Comparison of ENCODE assay signal across 28 cellular contexts in the genomic region with DNA sequence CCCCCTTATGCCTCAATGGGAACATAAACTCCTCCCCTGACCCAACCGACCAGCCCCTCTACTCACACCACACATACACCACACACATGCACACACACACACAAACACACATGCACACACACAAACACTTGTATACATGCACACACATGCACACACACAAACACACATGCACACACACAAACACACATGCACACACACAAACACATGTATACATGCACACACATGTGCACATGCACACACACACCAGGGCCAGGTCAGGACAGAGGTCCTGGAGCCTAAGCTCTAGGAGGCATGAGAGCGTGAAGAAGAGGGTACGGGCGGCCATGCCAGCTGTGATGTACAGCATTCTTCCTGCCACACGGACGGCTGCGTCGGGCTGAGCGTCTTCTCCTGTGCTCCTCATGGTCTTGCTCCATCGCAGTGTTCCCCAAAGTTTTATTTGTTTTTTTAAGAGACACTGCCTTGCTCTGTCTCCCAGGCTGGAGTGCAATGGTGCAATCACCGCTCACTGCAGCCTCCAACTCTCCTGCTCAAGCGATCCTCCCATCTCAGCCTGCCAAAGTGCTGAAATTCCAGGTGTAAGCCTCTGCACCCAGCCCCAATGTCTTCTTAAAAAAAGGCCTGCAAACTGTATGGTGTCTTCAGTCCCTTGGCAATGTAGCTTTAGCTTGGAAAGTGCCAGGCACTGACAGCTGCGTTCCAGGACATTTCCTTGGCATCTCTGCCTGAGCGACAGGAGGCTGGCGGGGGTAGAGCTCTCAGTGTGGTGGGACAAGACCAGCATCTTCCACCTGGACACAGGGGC. TPM values are rescaled to one million over a fixed set of nuclear protein-coding genes. Genes with fewer than 3 reads are reported as not detected.
DNase-seq lines count a peak whose midpoint lies in the region; ATAC-seq and TF ChIP-seq lines count a peak whose summit lies in the region.
"Had no signal": no experiment of that assay in that cellular context is flagged by ENCODE, and none has a peak within 500 bp of the region (broad histone marks: within the 10 kb centered on the region; RNA-seq: fewer than 3 reads in every experiment).

No MANE protein-coding gene starts in this region.

- no peak overlapping the region for H3K4me3 ChIP-seq in AG10803 (ENCODE audit: low read length)
- no peak overlapping the region for H3K4me3 ChIP-seq in dorsolateral prefrontal cortex
- no peak overlapping the region for H3K4me3 ChIP-seq in gastrocnemius medialis
- H3K4me3 ChIP-seq in SK-N-SH (ENCODE audit: low read depth in 2 of 2, low read length in 1 of 2) = no peak overlapping the region
- H3K4me3 ChIP-seq: body of pancreas, pancreas, sigmoid colon, vagina had no signal

- no peaks in the 10 kb centered on the region for H3K27me3 ChIP-seq in dorsolateral prefrontal cortex
- no peaks in the 10 kb centered on the region for H3K27me3 ChIP-seq in gastrocnemius medialis
- peaks cover 5% of the 10 kb centered on the region; the same call in 1 of the 2 replicates for H3K27me3 ChIP-seq in SK-N-SH (ENCODE audit: insufficient read depth)
- H3K27me3 ChIP-seq: body of pancreas, pancreas, sigmoid colon, vagina had no signal

- H3K9ac ChIP-seq in SK-N-SH = no peak overlapping the region

- H3K27ac ChIP-seq in dorsolateral prefrontal cortex (peak overlapping the region in 1 of 59 donors; percentile 40), gastrocnemius medialis (peak overlapping the region; percentile 3 to 74 (median 58)), SK-N-SH (ENCODE audit: low read depth in 2 of 2, low read length in 1 of 2) (no peak overlapping the region), RWPE1 (no peak overlapping the region)
- H3K27ac ChIP-seq: body of pancreas, pancreas, sigmoid colon, vagina had no signal

- DNase-seq in AG10803 (ENCODE audit: low read depth) (peak; percentile 12), G401 (ENCODE audit: low spot score) (peak; percentile 88), dorsolateral prefrontal cortex (peak in 6 of 10 donors; percentile 17 to 67 (median 40)), gastrocnemius medialis (peak; percentile 71 to 81), DMS79 (lab: John Stamatoyannopoulos, UW) (no peak), T-helper 2 cell (no peak), SK-N-SH (no peak), RWPE1 (ENCODE audit: low spot score) (no peak)
- DNase-seq: activated B cell treated with CpG ODN at 0.5 μM for 24 hours; activated CD4-positive, alpha-beta T cell treated with anti-CD3 and anti-CD28 coated beads, Interleukin-2, amount 50 U/mL, for 48 hours; activated CD8-positive, alpha-beta memory T cell treated with anti-CD3 and anti-CD28 coated beads, Interleukin-2, amount 50 U/mL, for 4 hours; activated naive CD8-positive, alpha-beta T cell treated with anti-CD3 and anti-CD28 coated beads, Interleukin-2, amount 50 U/mL, for 24 hours; CD4-positive, CD25-positive, alpha-beta regulatory T cell; effector memory CD4-positive, alpha-beta T cell; EL; foreskin melanocyte; hypothalamus; NCI-H1105; NCI-H2029 treated with DMSO at 0.1 percent for 48 hours; NCI-H345; NCI-H82; stimulated activated CD8-positive, alpha-beta memory T cell treated with anti-CD3 and anti-CD28 coated beads, Interleukin-4, amount 100 ng/mL, for 48 hours; SW 1271 had no signal

- 79% methylated on average over 15 of the region's 15 CpGs for WGBS in SK-N-SH (ENCODE audit: low lambda C conversion rate)

- peak; percentile 82 to 87 for ATAC-seq in gastrocnemius medialis
- ATAC-seq: activated naive CD8-positive, alpha-beta T cell treated with anti-CD3 and anti-CD28 coated beads, Interleukin-2, amount 50 U/mL, for 24 hours; body of pancreas; esophagus mucosa; pancreas had no signal

- intact Hi-C loops in dorsolateral prefrontal cortex (cut with DNase I) (no loop called here), gastrocnemius medialis (cut with DNase I; ENCODE audit: low total_unique reads) (no loop called here)

- in situ Hi-C loops in G401 (cut with HindIII; ENCODE audit: low sequenced_read_pairs) (no loop called here), gastrocnemius medialis (cut with MboI; ENCODE audit: low sequenced_read_pairs in 4 of 4) (no loop called here)

- no peaks in the 10 kb centered on the region for H3F3A ChIP-seq in SK-N-SH (replicated peaks; ENCODE audit: insufficient read depth)

- H3K36me3 ChIP-seq in gastrocnemius medialis (no peaks in the 10 kb centered on the region), SK-N-SH (replicated peaks in 1 of 2; ENCODE audit: control insufficient read depth in 1 of 2, insufficient read depth in 2 of 2, low read length in 1 of 2) (no peaks in the 10 kb centered on the region)
- H3K36me3 ChIP-seq: pancreas, sigmoid colon, vagina had no signal

- POLR2A ChIA-PET in SK-N-SH (lab: Yijun Ruan, JAX) = no interaction called here
- POLR2A ChIA-PET in RWPE1 (lab: Yijun Ruan, JAX; ENCODE audit: low non-redundant PET) = no interaction called here

- no peak for TF ChIP-seq POLR2A in gastrocnemius medialis (IDR thresholded peaks at IDR 0.05)

- H3K79me2 ChIP-seq in SK-N-SH (ENCODE audit: insufficient read depth) = no peaks in the 10 kb centered on the region

- H3K4me1 ChIP-seq in gastrocnemius medialis = peaks cover 41 to 44% of the 10 kb centered on the region in 2 donors
- peaks cover 0 to 8% of the 10 kb centered on the region in 2 experiments; a peak in 1 of 4 replicates for H3K4me1 ChIP-seq in SK-N-SH (ENCODE audit: control insufficient read depth in 1 of 2, insufficient read depth in 2 of 2, low read depth in 1 of 2, low read length in 1 of 2)
- H3K4me1 ChIP-seq: body of pancreas, pancreas had no signal

- H3K9me3 ChIP-seq in gastrocnemius medialis (no peaks in the 10 kb centered on the region), SK-N-SH (no peaks in the 10 kb centered on the region)
- H3K9me3 ChIP-seq: body of pancreas, pancreas, sigmoid colon, vagina had no signal

- H3K9me2 ChIP-seq in SK-N-SH = no peaks in the 10 kb centered on the region

- CTCF ChIA-PET in SK-N-SH (lab: Yijun Ruan, JAX) (interaction anchor here (1.3 kb wide), 1 partner anchor 20 kb away, joined by 4 read pairs; no protein-coding TSS in a partner anchor), RWPE1 (lab: Yijun Ruan, JAX) (interaction anchor here (0.7 kb wide), 1 partner anchor 276 kb away, joined by 4 read pairs; no protein-coding TSS in a partner anchor)

- no peak for TF ChIP-seq RAD21 in SK-N-SH (IDR thresholded peaks at IDR 0.05; ENCODE audit: low read length)

- TF ChIP-seq EP300 in SK-N-SH (IDR thresholded peaks at IDR 0.05; ENCODE audit: borderline replicate concordance in 1 of 2, low read depth in 1 of 2, low read length in 1 of 2) = no peak

- no peak overlapping the region for H2AFZ ChIP-seq in SK-N-SH (ENCODE audit: low read depth)

- H4K20me1 ChIP-seq in SK-N-SH (ENCODE audit: insufficient read depth) = no peaks in the 10 kb centered on the region

- no peak for TF ChIP-seq CTCF in AG10803 (conservative IDR thresholded peaks at IDR 0.05; ENCODE audit: low read length)
- TF ChIP-seq CTCF in dorsolateral prefrontal cortex (IDR thresholded peaks at IDR 0.05 in 54 of 56, conservative IDR thresholded peaks at IDR 0.05 in 2 of 56; ENCODE audit: low read depth in 1 of 56, partially characterized antibody in 56 of 56) = no peak
- TF ChIP-seq CTCF in gastrocnemius medialis (IDR thresholded peaks at IDR 0.05 in 4 of 5, conservative IDR thresholded peaks at IDR 0.05 in 1 of 5) = no peak
- TF ChIP-seq CTCF in SK-N-SH (IDR thresholded peaks at IDR 0.05) = no peak
- TF ChIP-seq CTCF in RWPE1 (conservative IDR thresholded peaks at IDR 0.05; ENCODE audit: low read depth) = no peak

- no peak overlapping the region for H3K4me2 ChIP-seq in SK-N-SH

TF ChIP-seq in SK-N-SH, 30 proteins besides CTCF, POLR2A, EP300 and RAD21:
- TF ChIP-seq JUND (IDR thresholded peaks at IDR 0.05) = no peak
- TF ChIP-seq MXI1 (IDR thresholded peaks at IDR 0.05; ENCODE audit: low read depth, low read length) = no peak
- TF ChIP-seq GABPA (IDR thresholded peaks at IDR 0.05; ENCODE audit: low read depth) = no peak
- no peak for TF ChIP-seq YY1 (IDR thresholded peaks at IDR 0.05; ENCODE audit: low read depth)
- TF ChIP-seq, protein P1, sequence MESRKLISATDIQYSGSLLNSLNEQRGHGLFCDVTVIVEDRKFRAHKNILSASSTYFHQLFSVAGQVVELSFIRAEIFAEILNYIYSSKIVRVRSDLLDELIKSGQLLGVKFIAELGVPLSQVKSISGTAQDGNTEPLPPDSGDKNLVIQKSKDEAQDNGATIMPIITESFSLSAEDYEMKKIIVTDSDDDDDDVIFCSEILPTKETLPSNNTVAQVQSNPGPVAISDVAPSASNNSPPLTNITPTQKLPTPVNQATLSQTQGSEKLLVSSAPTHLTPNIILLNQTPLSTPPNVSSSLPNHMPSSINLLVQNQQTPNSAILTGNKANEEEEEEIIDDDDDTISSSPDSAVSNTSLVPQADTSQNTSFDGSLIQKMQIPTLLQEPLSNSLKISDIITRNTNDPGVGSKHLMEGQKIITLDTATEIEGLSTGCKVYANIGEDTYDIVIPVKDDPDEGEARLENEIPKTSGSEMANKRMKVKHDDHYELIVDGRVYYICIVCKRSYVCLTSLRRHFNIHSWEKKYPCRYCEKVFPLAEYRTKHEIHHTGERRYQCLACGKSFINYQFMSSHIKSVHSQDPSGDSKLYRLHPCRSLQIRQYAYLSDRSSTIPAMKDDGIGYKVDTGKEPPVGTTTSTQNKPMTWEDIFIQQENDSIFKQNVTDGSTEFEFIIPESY (IDR thresholded peaks at IDR 0.05; ENCODE audit: borderline replicate concordance, low read depth) = no peak
- TF ChIP-seq TCF12 (IDR thresholded peaks at IDR 0.05) = no peak
- TF ChIP-seq TAF1 (IDR thresholded peaks at IDR 0.05; ENCODE audit: borderline replicate concordance, low read depth, low read length) = no peak
- TF ChIP-seq TEAD4 (IDR thresholded peaks at IDR 0.05; ENCODE audit: borderline replicate concordance, insufficient read depth) = no peak
- TF ChIP-seq, protein P2, sequence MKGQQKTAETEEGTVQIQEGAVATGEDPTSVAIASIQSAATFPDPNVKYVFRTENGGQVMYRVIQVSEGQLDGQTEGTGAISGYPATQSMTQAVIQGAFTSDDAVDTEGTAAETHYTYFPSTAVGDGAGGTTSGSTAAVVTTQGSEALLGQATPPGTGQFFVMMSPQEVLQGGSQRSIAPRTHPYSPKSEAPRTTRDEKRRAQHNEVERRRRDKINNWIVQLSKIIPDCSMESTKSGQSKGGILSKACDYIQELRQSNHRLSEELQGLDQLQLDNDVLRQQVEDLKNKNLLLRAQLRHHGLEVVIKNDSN (IDR thresholded peaks at IDR 0.05; ENCODE audit: borderline replicate concordance, low read depth) = no peak

RNA-seq across cellular contexts. Expression of gene INPP5A, which starts 38.8 kb away (rescaled TPM):
- 22.8 and 44.3 TPM in 2 replicates for total RNA-seq in G401 (2014; rRNA removed; shearing (Covaris generic))
- total RNA-seq in dorsolateral prefrontal cortex = 10 to 100 TPM; 29.1 to 74.1 (median 54.8) TPM
- 100 to 1,000 TPM in 2 of 4 donors, 10 to 100 TPM in 2; 74.9 to 107 (median 92.4) TPM for total RNA-seq in gastrocnemius medialis
- 12.0 and 12.9 TPM in 2 replicates for polyA plus RNA-seq in SK-N-SH (2012; rRNA removed)
- polyA plus RNA-seq in SK-N-SH (2012; cell fraction: cytosol; rRNA removed) = 11.2 and 11.8 TPM in 2 replicates
- polyA plus RNA-seq in SK-N-SH (2012; cell fraction: nucleus; rRNA removed) = 9.6 and 10.9 TPM in 2 replicates

Comparison
In these comparisons a context has a peak if more than half of its experiments do, and no peak if none do; other contexts are left out.
1. DNase-seq: peak in AG10803 (single experiment), G401 (single experiment), dorsolateral prefrontal cortex (6 of 10) and gastrocnemius medialis (2 of 2); none in DMS79 (single experiment), T-helper 2 cell (0 of 5), SK-N-SH (single experiment) and RWPE1 (single experiment).
2. H3K27ac ChIP-seq: peak in gastrocnemius medialis (4 of 4); none in SK-N-SH (0 of 2) and RWPE1 (single experiment).